Comparison of ENCODE assay signal across 8 cellular contexts in the genomic region with DNA sequence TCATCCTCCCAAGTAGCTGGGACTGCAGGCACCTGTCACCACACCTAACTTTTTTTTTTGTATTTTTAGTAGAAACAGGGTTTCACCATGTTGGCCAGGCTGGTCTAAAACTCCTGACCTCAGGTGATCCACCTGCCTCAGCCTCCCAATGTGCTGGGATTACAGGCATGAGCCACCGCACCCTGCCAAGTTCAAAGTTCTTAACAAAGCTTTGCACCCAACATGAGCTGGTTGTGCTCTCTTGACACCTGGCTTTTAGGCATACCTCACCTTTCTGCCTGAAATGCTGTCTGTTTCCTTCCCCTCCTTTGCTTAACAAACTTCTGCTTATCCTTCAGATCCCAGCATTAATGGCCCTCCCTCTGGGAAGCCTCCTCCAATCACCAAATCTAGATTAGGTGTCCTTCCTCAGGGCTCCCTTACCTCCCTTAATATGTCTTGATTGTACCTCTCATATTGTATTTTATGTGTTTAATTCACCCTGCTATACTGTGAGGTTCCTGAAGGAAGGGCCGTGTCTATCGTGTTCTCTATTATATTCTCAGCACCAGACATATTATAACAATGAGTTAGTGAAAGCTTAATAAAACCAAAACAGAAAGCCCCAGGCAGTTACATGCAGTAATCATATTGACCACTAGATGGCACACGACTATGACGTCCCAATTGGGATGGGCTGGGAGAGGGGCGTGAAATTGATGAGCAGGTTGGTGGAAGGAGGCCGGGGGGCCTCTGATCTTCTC.
A peak's percentile ranks its signal among the peaks of the same experiment; 100 is the strongest.
DNase-seq lines count a peak whose midpoint lies in the region; ATAC-seq and TF ChIP-seq lines count a peak whose summit lies in the region.

No MANE protein-coding gene starts in this region.

- H3K4me3 Mint-ChIP-seq in mesothelial cell of epicardium = no peak overlapping the region

- peaks cover 1% of the 10 kb centered on the region for H3K27me3 Mint-ChIP-seq in mesothelial cell of epicardium (ENCODE audit: low read depth)

- H3K9me3 Mint-ChIP-seq in mesothelial cell of epicardium = peaks cover 23% of the 10 kb centered on the region

- H3K36me3 Mint-ChIP-seq in mesothelial cell of epicardium = no peaks in the 10 kb centered on the region

- peak; percentile 84 for TF ChIP-seq CTCF in mesothelial cell of epicardium (IDR thresholded peaks at IDR 0.05; ENCODE audit: unreplicated experiment)

- no peak overlapping the region for H3K27ac Mint-ChIP-seq in mesothelial cell of epicardium

- no peak overlapping the region for H3K27ac ChIP-seq in caudate nucleus (ENCODE audit: low read depth, low read length)

- no peaks in the 10 kb centered on the region for H3K4me1 Mint-ChIP-seq in mesothelial cell of epicardium

- ATAC-seq in GM19035 (IDR thresholded peaks at IDR 0.05; ENCODE audit: unreplicated experiment) = peak; percentile 73
- ATAC-seq in GM21528 (IDR thresholded peaks at IDR 0.05; ENCODE audit: low FRiP score, unreplicated experiment) = no peak

- DNase-seq in AML-193 (lab: John Stamatoyannopoulos, UW) (peak; percentile 33 to 50), RKO (ENCODE audit: low spot score) (peak; percentile 20), dermis microvascular lymphatic vessel endothelial cell (ENCODE audit: low read depth in 2 of 2) (peak; percentile 52 to 55), mesothelial cell of epicardium (ENCODE audit: low spot score in 2 of 2, unreplicated experiment in 2 of 2) (no peak), caudate nucleus (lab: John Stamatoyannopoulos, UW) (no peak)
- no peak for DNase-seq in activated effector memory CD4-positive, alpha-beta T cell treated with anti-CD3 and anti-CD28 coated beads, Interleukin-2, amount 50 U/mL, for 16 hours

Comparison
In these comparisons a context has a peak if more than half of its experiments do, and no peak if none do; other contexts are left out.
1. DNase-seq: peak in AML-193 (2 of 2), RKO (single experiment) and dermis microvascular lymphatic vessel endothelial cell (2 of 2); none in mesothelial cell of epicardium (0 of 2), caudate nucleus (0 of 61) and activated effector memory CD4-positive, alpha-beta T cell treated with anti-CD3 and anti-CD28 coated beads, Interleukin-2, amount 50 U/mL, for 16 hours (single experiment).